ENCODE assay signal across 8 cellular contexts in genomic region chr7:149239345-149240143, GRCh38. TPM values are rescaled to one million over a fixed set of nuclear protein-coding genes. Genes with fewer than 3 reads are reported as not detected.
DNase-seq lines count a peak whose midpoint lies in the region; ATAC-seq and TF ChIP-seq lines count a peak whose summit lies in the region.

Gene ZNF212 (plus strand): TSS chr7:149239651. CDS start chr7:149239779, 128 bp downstream.

- no peaks in the 10 kb centered on the region for H3K36me3 ChIP-seq in BE2C

- peak within 1 kb of the TSS; percentile 97 for H3K4me3 ChIP-seq in BE2C (ENCODE audit: low read depth, low read length)

- H3K4me1 ChIP-seq in BE2C = 0 out of 2 replicates have a peak, but pooled peaks cover 4% of the 10 kb centered on the region

- peak; percentile 78 for TF ChIP-seq CTCF in BE2C (IDR thresholded peaks at IDR 0.05; ENCODE audit: low read depth, low read length)

- H3K27me3 ChIP-seq in BE2C = 0 out of 2 replicates have a peak, but pooled peaks cover 7% of the 10 kb centered on the region

- peak; percentile 69 for TF ChIP-seq POLR2A in GM19193 (IDR thresholded peaks at IDR 0.05; ENCODE audit: extremely low read depth, insufficient read depth, insufficient read length)

- DNase-seq in BE2C (peak; percentile 94), NCI-H510A (lab: John Stamatoyannopoulos, UW) (peak; percentile 56), cerebellum (ENCODE audit: low spot score) (peak; percentile 95), left colon (peak; percentile 88 to 90)
- DNase-seq in activated CD4-positive, alpha-beta T cell treated with anti-CD3 and anti-CD28 coated beads for 1 hour = peak; percentile 82
- DNase-seq in stimulated activated CD4-positive, alpha-beta T cell treated with anti-CD3 and anti-CD28 coated beads, Interleukin-1b, Interleukin-23, amount 100 ng/mL, for 48 hours = peak; percentile 91

- intact Hi-C loops in left colon (cut with DNase I, micrococcal nuclease) = no loop called here

- no peaks in the 10 kb centered on the region for H3K9me3 ChIP-seq in BE2C

- ATAC-seq in HG03432 (IDR thresholded peaks at IDR 0.05; ENCODE audit: unreplicated experiment) = peak; percentile 100
- peak; percentile 100 for ATAC-seq in left colon

RNA-seq across cellular contexts. Expression of gene ZNF212, which starts in this region (rescaled TPM):
- 18.6 TPM for polyA plus RNA-seq in BE2C (2012; ENCODE audit: insufficient read depth, insufficient read length, low read depth)
- total RNA-seq in cerebellum = 6.7 TPM
- 1 to 10 TPM; 9.3 to 9.7 TPM for total RNA-seq in left colon

Comparison
In these comparisons a context has a peak if more than half of its experiments do, and no peak if none do; other contexts are left out.
1. Peak in every context shown above with its lines: DNase-seq, ATAC-seq and H3K4me3 ChIP-seq.